In the genomic region with DNA sequence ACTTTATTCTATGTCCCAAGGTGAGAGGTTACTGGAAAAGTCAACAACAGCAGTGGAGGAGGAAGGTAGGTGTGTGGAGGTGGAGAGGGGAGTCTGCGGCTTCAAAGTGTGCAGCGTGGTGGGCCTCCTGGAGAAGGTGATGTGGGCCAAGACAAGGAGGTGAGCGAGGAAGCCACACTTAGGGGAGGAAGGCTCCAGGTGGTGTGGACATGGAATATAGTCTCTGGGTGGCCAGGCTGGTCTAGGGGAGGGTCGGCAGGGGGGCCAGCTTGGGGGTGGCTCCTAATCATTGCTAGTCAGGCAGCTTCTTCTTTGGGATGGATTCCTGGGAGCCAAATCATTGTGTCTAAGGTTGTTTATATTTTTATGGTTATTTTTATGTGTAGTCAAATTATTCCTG, we compare ENCODE assay signal across 34 cellular contexts.
"Had no signal": no experiment of that assay in that cellular context is flagged by ENCODE, and none has a peak within 500 bp of the region (broad histone marks: within the 10 kb centered on the region; RNA-seq: fewer than 3 reads in every experiment).

No MANE protein-coding gene starts in this region.

- DNase-seq: Karpas-422, Kasumi-1, MG63, MM.1S, MV-4-11, NCI-H1048, NCI-H1092, NCI-H1092 treated with DMSO at 0.1 percent for 48 hours, NCI-H1105, NCI-H1105 treated with DMSO at 0.1 percent for 48 hours, NCI-H1417, NCI-H1417 treated with DMSO at 0.1 percent for 48 hours, NCI-H1436, NCI-H1436 treated with DMSO at 0.1 percent for 48 hours, NCI-H146, NCI-H1694, NCI-H1694 treated with DMSO at 0.1 percent for 48 hours, NCI-H187, NCI-H187 treated with DMSO at 0.1 percent for 48 hours, NCI-H1930, NCI-H2029, NCI-H2029 treated with DMSO at 0.1 percent for 48 hours, NCI-H2081, NCI-H2081 treated with DMSO at 0.1 percent for 48 hours, NCI-H2107, NCI-H2171, NCI-H2171 treated with DMSO at 0.1 percent for 48 hours, NCI-H2227 treated with DMSO at 0.1 percent for 48 hours, NCI-H226, NCI-H345, NCI-H446, NCI-H446 treated with DMSO at 0.1 percent for 48 hours, NCI-H510A had no signal

- H3K9ac ChIP-seq: KMS-11 had no signal

- H3K27ac ChIP-seq: KMS-11 had no signal

- H3K4me2 ChIP-seq: KMS-11 had no signal

- H3K36me3 ChIP-seq: MG63 had no signal

- H3K9me3 ChIP-seq: MG63 had no signal

- H3K4me3 ChIP-seq: MG63 had no signal
